ENCODE assay signal across 1 cellular context in genomic region chr11:27420217-27420616, GRCh38.
TF ChIP-seq lines count a peak whose summit lies in the region.

No MANE protein-coding gene starts in this region.

TF ChIP-seq in K562, 482 proteins besides CTCF, POLR2A, EP300 and RAD21:
- no peak for TF ChIP-seq ZNF609 (CRISPR knock-in tag; IDR thresholded peaks at IDR 0.05; ENCODE audit: borderline replicate concordance)
- TF ChIP-seq NFE2 (IDR thresholded peaks at IDR 0.05; ENCODE audit: low read depth): peak; percentile 81
- TF ChIP-seq MAFF (IDR thresholded peaks at IDR 0.05; ENCODE audit: low read length): peak; percentile 53; the same call in 1 of the 2 replicates
- 0 out of 2 replicates have a peak, but pooled peaks have one; percentile 9 for TF ChIP-seq JUND (IDR thresholded peaks at IDR 0.05; ENCODE audit: borderline replicate concordance, low read depth, low read length)
- TF ChIP-seq JUND (tag; IDR thresholded peaks at IDR 0.05; ENCODE audit: borderline replicate concordance, low read depth, low read length): no peak; the same call in 2 of the 3 replicates
- 0 out of 2 replicates have a peak, but pooled peaks have one; percentile 5 for TF ChIP-seq SMAD4 (CRISPR knock-in tag; conservative IDR thresholded peaks at IDR 0.05)
- 0 out of 2 replicates have a peak, but pooled peaks have one; percentile 58 for TF ChIP-seq CUX1 (CRISPR knock-in tag; IDR thresholded peaks at IDR 0.05)
- peak in 1 of 2 experiments; percentile 40; a peak in 3 of 4 replicates for TF ChIP-seq MNT (conservative IDR thresholded peaks at IDR 0.05)
- no peak for TF ChIP-seq POLR3G (IDR thresholded peaks at IDR 0.05; ENCODE audit: extremely low read depth, insufficient read length, insufficient replicate concordance)
- 0 out of 2 replicates have a peak, but pooled peaks have one; percentile 15 for TF ChIP-seq TRIM28 (IDR thresholded peaks at IDR 0.05)
- TF ChIP-seq CXXC5 (CRISPR knock-in tag; IDR thresholded peaks at IDR 0.05): no peak; the same call in 1 of the 2 replicates
- TF ChIP-seq RBM25 (IDR thresholded peaks at IDR 0.05; ENCODE audit: low read depth, low read length, severe bottlenecking): peak; percentile 47
- TF ChIP-seq NONO (IDR thresholded peaks at IDR 0.05; ENCODE audit: low read depth in 2 of 2, low read length in 1 of 2): no peak
- TF ChIP-seq ZKSCAN1 (IDR thresholded peaks at IDR 0.05; ENCODE audit: low read depth, low read length): peak; percentile 82
- TF ChIP-seq MAFG (tag; conservative IDR thresholded peaks at IDR 0.05): peak; percentile 33
- peak in 1 of 2 experiments; percentile 17; a peak in 1 of 4 replicates for TF ChIP-seq FOXK2 (conservative IDR thresholded peaks at IDR 0.05 in 1 of 2, IDR thresholded peaks at IDR 0.05 in 1 of 2; ENCODE audit: low read depth in 2 of 2)
- TF ChIP-seq TBP (optimal IDR thresholded peaks at IDR 0.05; ENCODE audit: low read depth, low read length): peak; percentile 32
- TF ChIP-seq ZNF316 (IDR thresholded peaks at IDR 0.05): peak; percentile 65; the same call in 1 of the 2 replicates
- peak; percentile 47 for TF ChIP-seq CREM (IDR thresholded peaks at IDR 0.05; ENCODE audit: low read depth)
- TF ChIP-seq MAFK (IDR thresholded peaks at IDR 0.05; ENCODE audit: low read length): peak; percentile 49; the same call in 1 of the 2 replicates
- TF ChIP-seq C11orf30 (IDR thresholded peaks at IDR 0.05; ENCODE audit: low read depth): peak; percentile 75
- TF ChIP-seq RCOR1 (IDR thresholded peaks at IDR 0.05; ENCODE audit: borderline replicate concordance in 1 of 2, low read depth in 2 of 2, low read length in 2 of 2): 0 out of 4 replicates have a peak, but pooled peaks of 1 of the 2 experiments have one; percentile 19
- TF ChIP-seq ZNF695 (CRISPR knock-in tag; IDR thresholded peaks at IDR 0.05): no peak
- TF ChIP-seq FOXJ2 (tag; IDR thresholded peaks at IDR 0.05): 0 out of 2 replicates have a peak, but pooled peaks have one; percentile 41
- TF ChIP-seq RBM15 (IDR thresholded peaks at IDR 0.05; ENCODE audit: insufficient read depth, low read length): no peak
- TF ChIP-seq GTF2E2 (tag; IDR thresholded peaks at IDR 0.05): 0 out of 2 replicates have a peak, but pooled peaks have one; percentile 28
